ENCODE assay signal across 11 cellular contexts in genomic region chr20:46651091-46651962, GRCh38. TPM values are rescaled to one million over a fixed set of nuclear protein-coding genes. Genes with fewer than 3 reads are reported as not detected.
A peak's percentile ranks its signal among the peaks of the same experiment; 100 is the strongest.
DNase-seq lines count a peak whose midpoint lies in the region; ATAC-seq and TF ChIP-seq lines count a peak whose summit lies in the region.
"Had no signal": no experiment of that assay in that cellular context is flagged by ENCODE, and none has a peak within 500 bp of the region (broad histone marks: within the 10 kb centered on the region; RNA-seq: fewer than 3 reads in every experiment).

TSS of gene SLC13A3 (minus strand) at chr20:46651459. CDS start at chr20:46651421, 38 bp downstream.

- H2AFZ ChIP-seq in mesenchymal stem cell (ENCODE audit: low read depth, low read length) = no peak within 1 kb of the TSS
- H2AFZ ChIP-seq in Karpas-422 (ENCODE audit: low read length) = no peak within 1 kb of the TSS

- H3K4ac ChIP-seq in mesenchymal stem cell (ENCODE audit: low read depth in 1 of 2, low read length in 2 of 2) = no peak within 1 kb of the TSS

- H3K4me1 ChIP-seq in mesenchymal stem cell (ENCODE audit: control insufficient read depth, insufficient read depth, low read depth, low read length) = peaks cover 6% of the 10 kb centered on the region
- no peaks in the 10 kb centered on the region for H3K4me1 ChIP-seq in thyroid gland
- H3K4me1 ChIP-seq in Karpas-422 (ENCODE audit: low read length) = peaks cover 2% of the 10 kb centered on the region

- TF ChIP-seq CTCF in epithelial cell of proximal tubule (conservative IDR thresholded peaks at IDR 0.05; ENCODE audit: low read depth, low read length) = no peak
- no peak for TF ChIP-seq CTCF in thyroid gland (IDR thresholded peaks at IDR 0.05)

- CTCF ChIA-PET in activated CD8-positive, alpha-beta memory T cell treated with anti-CD3 and anti-CD28 coated beads, Interleukin-2, amount 10 ng/mL, durations not matched to agents 7 days and 5 days (lab: Charles Lee) = interaction anchor here (0.6 kb wide), 1 partner anchor 865 kb away, joined by 3 read pairs; no protein-coding TSS in a partner anchor

- H3K9me3 ChIP-seq in mesenchymal stem cell (ENCODE audit: control insufficient read depth, low read length) = no peaks in the 10 kb centered on the region
- H3K9me3 ChIP-seq in thyroid gland = no peaks in the 10 kb centered on the region
- H3K9me3 ChIP-seq in Karpas-422 (ENCODE audit: low read length) = no peaks in the 10 kb centered on the region

- no peak within 1 kb of the TSS for H3K27ac Mint-ChIP-seq in activated CD8-positive, alpha-beta memory T cell treated with anti-CD3 and anti-CD28 coated beads, Interleukin-2, amount 10 ng/mL, durations not matched to agents 7 days and 5 days
- H3K27ac Mint-ChIP-seq: activated naive CD4-positive, alpha-beta T cell treated with anti-CD3 and anti-CD28 coated beads, Interleukin-2, amount 50 U/mL, for 72 hours had no signal

- no peaks in the 10 kb centered on the region for H3K79me1 ChIP-seq in mesenchymal stem cell (replicated peaks; ENCODE audit: low read length, poor library complexity, severe bottlenecking)

- H4K20me1 ChIP-seq in Karpas-422 (ENCODE audit: insufficient read depth, low read depth, low read length) = no peaks in the 10 kb centered on the region

- no peak for TF ChIP-seq POLR2A in thyroid gland (IDR thresholded peaks at IDR 0.05)

- no peak within 1 kb of the TSS for H2BK12ac ChIP-seq in mesenchymal stem cell (ENCODE audit: low read length in 2 of 2)

- intact Hi-C loops in thyroid gland (cut with DNase I) = no loop called here

- peak; percentile 33 for DNase-seq in activated CD8-positive, alpha-beta memory T cell treated with anti-CD3 and anti-CD28 coated beads, Interleukin-2, amount 10 ng/mL, durations not matched to agents 7 days and 5 days
- no peak for DNase-seq in activated CD8-positive, alpha-beta memory T cell treated with anti-CD3 and anti-CD28 coated beads, Interleukin-2, amount 50 U/mL, for 4 hours
- DNase-seq in epithelial cell of proximal tubule (ENCODE audit: low read depth) (no peak), mesenchymal stem cell (no peak), thyroid gland (peak; percentile 10 to 20), 8988T (no peak), Kasumi-1 (lab: John Stamatoyannopoulos, UW) (no peak), Karpas-422 (no peak)
- DNase-seq: GF-D8 had no signal

- peak within 1 kb of the TSS; percentile 52 for H3K4me3 ChIP-seq in epithelial cell of proximal tubule (ENCODE audit: low read depth, low read length)
- peak within 1 kb of the TSS in 1 of 2 experiments; percentile 53 for H3K4me3 ChIP-seq in mesenchymal stem cell (ENCODE audit: insufficient read depth in 1 of 2, low read depth in 1 of 2, low read length in 2 of 2)
- H3K4me3 ChIP-seq in thyroid gland (replicated peaks in 1 of 3) = no peak within 1 kb of the TSS
- H3K4me3 ChIP-seq in Karpas-422 (ENCODE audit: low read length) = no peak within 1 kb of the TSS

- H3K27ac ChIP-seq in mesenchymal stem cell (ENCODE audit: low read length, poor library complexity, severe bottlenecking) (no peak within 1 kb of the TSS), thyroid gland (no peak within 1 kb of the TSS), Karpas-422 (ENCODE audit: low read length) (no peak within 1 kb of the TSS)

- H3K79me2 ChIP-seq in Karpas-422 (ENCODE audit: low read length) = no peaks in the 10 kb centered on the region

- no peaks in the 10 kb centered on the region for H3K9me2 ChIP-seq in Karpas-422 (replicated peaks; ENCODE audit: insufficient read depth, low read length)

- H3K4me3 Mint-ChIP-seq in activated CD8-positive, alpha-beta memory T cell treated with anti-CD3 and anti-CD28 coated beads, Interleukin-2, amount 10 ng/mL, durations not matched to agents 7 days and 5 days = no peak within 1 kb of the TSS

- H4K8ac ChIP-seq in mesenchymal stem cell (ENCODE audit: low read length) = no peak within 1 kb of the TSS

- no peak within 1 kb of the TSS for H2BK15ac ChIP-seq in mesenchymal stem cell (ENCODE audit: low read depth, poor library complexity, severe bottlenecking)

- no peaks in the 10 kb centered on the region for H3K4me1 Mint-ChIP-seq in activated CD8-positive, alpha-beta memory T cell treated with anti-CD3 and anti-CD28 coated beads, Interleukin-2, amount 10 ng/mL, durations not matched to agents 7 days and 5 days

- peak within 1 kb of the TSS; percentile 8 for H3K9ac ChIP-seq in mesenchymal stem cell (ENCODE audit: low read length)
- H3K9ac ChIP-seq in Karpas-422 (ENCODE audit: low read length) = no peak within 1 kb of the TSS

- no peaks in the 10 kb centered on the region for H3K9me3 Mint-ChIP-seq in activated CD8-positive, alpha-beta memory T cell treated with anti-CD3 and anti-CD28 coated beads, Interleukin-2, amount 10 ng/mL, durations not matched to agents 7 days and 5 days (ENCODE audit: low read depth)
- H3K9me3 Mint-ChIP-seq: activated naive CD4-positive, alpha-beta T cell treated with anti-CD3 and anti-CD28 coated beads, Interleukin-2, amount 50 U/mL, for 72 hours had no signal

- no peak for ATAC-seq in activated CD8-positive, alpha-beta memory T cell treated with anti-CD3 and anti-CD28 coated beads, Interleukin-2, amount 10 ng/mL, durations not matched to agents 7 days and 5 days
- ATAC-seq: activated CD4-positive, CD25-positive, alpha-beta regulatory T cell treated with anti-CD3 and anti-CD28 coated beads, Interleukin-2, amount 50 U/mL, for 24 hours; activated naive CD4-positive, alpha-beta T cell treated with anti-CD3 and anti-CD28 coated beads, Interleukin-2, amount 50 U/mL, for 72 hours had no signal

- no peak within 1 kb of the TSS for H3K18ac ChIP-seq in mesenchymal stem cell (ENCODE audit: low read depth in 1 of 2, low read length in 2 of 2)

- H3K14ac ChIP-seq in mesenchymal stem cell (ENCODE audit: low read length in 2 of 2) = no peak within 1 kb of the TSS

- no peak within 1 kb of the TSS for H3K23ac ChIP-seq in mesenchymal stem cell (ENCODE audit: low read length in 2 of 2)

- H3K36me3 ChIP-seq in mesenchymal stem cell (ENCODE audit: control insufficient read depth in 1 of 2, insufficient read depth in 2 of 2, low read depth in 1 of 2, low read length in 2 of 2) (no peaks in the 10 kb centered on the region), thyroid gland (no peaks in the 10 kb centered on the region), Karpas-422 (ENCODE audit: insufficient read depth, low read length) (no peaks in the 10 kb centered on the region)

- H2BK120ac ChIP-seq in mesenchymal stem cell (ENCODE audit: low read depth, low read length) = no peak within 1 kb of the TSS

- H3K27me3 ChIP-seq in mesenchymal stem cell (ENCODE audit: control insufficient read depth in 1 of 2, insufficient read depth in 1 of 2, low read length in 2 of 2) (peaks cover 31 to 33% of the 10 kb centered on the region in 2 experiments), thyroid gland (no peaks in the 10 kb centered on the region), Karpas-422 (ENCODE audit: low read length) (no peaks in the 10 kb centered on the region)

- peaks cover 56% of the 10 kb centered on the region for H3K27me3 Mint-ChIP-seq in activated CD8-positive, alpha-beta memory T cell treated with anti-CD3 and anti-CD28 coated beads, Interleukin-2, amount 10 ng/mL, durations not matched to agents 7 days and 5 days

- H4K91ac ChIP-seq in mesenchymal stem cell (ENCODE audit: low read length) = no peak within 1 kb of the TSS

- peaks cover 1% of the 10 kb centered on the region for H3K36me3 Mint-ChIP-seq in activated CD8-positive, alpha-beta memory T cell treated with anti-CD3 and anti-CD28 coated beads, Interleukin-2, amount 10 ng/mL, durations not matched to agents 7 days and 5 days

- H2BK5ac ChIP-seq in mesenchymal stem cell (ENCODE audit: low read depth, low read length, poor library complexity, severe bottlenecking) = no peak within 1 kb of the TSS

- WGBS in mesenchymal stem cell = 21% methylated on average over 47 of the region's 55 CpGs
- WGBS in thyroid gland, 2 donors = 29 to 48% methylated on average over 21 to 32 of the region's 55 CpGs

- H2AK5ac ChIP-seq in mesenchymal stem cell (ENCODE audit: low read length, severe bottlenecking) = no peak within 1 kb of the TSS

- H3K4me2 ChIP-seq in mesenchymal stem cell (ENCODE audit: low read length, poor library complexity, severe bottlenecking) (no peak within 1 kb of the TSS), Karpas-422 (ENCODE audit: low read depth, low read length, poor library complexity, severe bottlenecking) (no peak within 1 kb of the TSS)

RNA-seq across cellular contexts. Expression of gene SLC13A3, which starts in this region (rescaled TPM):
- under 1 TPM in 1 of 2 experiments, not detected in 1; 0.19 TPM for total RNA-seq in activated CD8-positive, alpha-beta memory T cell treated with anti-CD3 and anti-CD28 coated beads, Interleukin-2, amount 10 ng/mL, durations not matched to agents 7 days and 5 days
- total RNA-seq in epithelial cell of proximal tubule (1.2 and 1.6 TPM in 2 replicates), thyroid gland (1 to 10 TPM; 1.8 to 4.2 (median 2.1) TPM)
- polyA plus RNA-seq in mesenchymal stem cell (2013, experiment 1 of 2) = 0.62 TPM
- polyA plus RNA-seq in mesenchymal stem cell (2013, experiment 2 of 2) = 0.66 TPM
- total RNA-seq in Karpas-422 (2014; rRNA removed; shearing (Covaris generic); ENCODE audit: low replicate concordance) = not detected in 2 replicates
- total RNA-seq: activated naive CD4-positive, alpha-beta T cell treated with anti-CD3 and anti-CD28 coated beads, Interleukin-2, amount 50 U/mL, for 72 hours had no signal

Comparison
In these comparisons a context has a peak if more than half of its experiments do, and no peak if none do; other contexts are left out.
1. Peak in DNase-seq in activated CD8-positive, alpha-beta memory T cell treated with anti-CD3 and anti-CD28 coated beads, Interleukin-2, amount 10 ng/mL, durations not matched to agents 7 days and 5 days; RNA of the gene not detected or under 1 TPM.
2. DNase-seq: peak in thyroid gland (2 of 2); none in activated CD8-positive, alpha-beta memory T cell treated with anti-CD3 and anti-CD28 coated beads, Interleukin-2, amount 50 U/mL, for 4 hours (single experiment), epithelial cell of proximal tubule (single experiment), mesenchymal stem cell (single experiment), 8988T (single experiment), Kasumi-1 (0 of 2) and Karpas-422 (single experiment).